ENCODE assay signal across 27 cellular contexts in the genomic region with DNA sequence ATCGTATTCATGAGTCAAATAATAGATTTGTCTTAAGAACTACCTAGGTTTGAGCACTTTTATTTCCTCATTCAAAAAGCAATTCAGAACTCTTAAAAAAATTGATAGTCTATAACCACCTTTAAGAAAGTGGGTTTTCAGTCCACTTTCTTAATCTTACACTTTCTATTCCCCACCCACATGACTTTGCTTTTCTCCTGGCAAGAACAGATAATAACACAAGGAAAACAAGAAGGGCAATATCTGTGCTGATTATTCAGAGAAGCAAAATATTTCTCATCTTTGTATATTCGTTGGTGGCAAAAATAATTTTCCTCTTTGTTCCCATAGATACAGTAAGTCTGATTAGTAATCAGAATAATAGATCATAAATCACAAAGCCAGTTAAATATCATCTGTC.
"Had no signal": no experiment of that assay in that cellular context is flagged by ENCODE, and none has a peak within 500 bp of the region (broad histone marks: within the 10 kb centered on the region; RNA-seq: fewer than 3 reads in every experiment).

No MANE protein-coding gene starts in this region.

- H3K27me3 ChIP-seq: colonic mucosa, esophagus muscularis mucosa, esophagus squamous epithelium, foreskin keratinocyte, gastrocnemius medialis, gastroesophageal sphincter, heart left ventricle, heart right ventricle, hepatocyte had no signal

- H2AFZ ChIP-seq: hepatocyte had no signal

- ATAC-seq: effector memory CD8-positive, alpha-beta T cell; esophagus mucosa; foreskin keratinocyte; gastrocnemius medialis; gastroesophageal sphincter; heart left ventricle; heart right ventricle had no signal

- H3K4me3 ChIP-seq: colonic mucosa, coronary artery, esophagus muscularis mucosa, esophagus squamous epithelium, gastrocnemius medialis, gastroesophageal sphincter, heart left ventricle, heart right ventricle, hepatocyte had no signal

- DNase-seq: colonic mucosa; cortex of kidney; dermis blood vessel endothelial cell; effector CD4-positive, alpha-beta T cell; effector CD8-positive, alpha-beta T cell; effector memory CD4-positive, alpha-beta T cell; effector memory CD8-positive, alpha-beta T cell; endodermal cell; esophagus squamous epithelium; foreskin fibroblast; foreskin keratinocyte; foreskin melanocyte; gastrocnemius medialis; glutamatergic neuron; head of caudate nucleus; heart left ventricle; heart right ventricle; hippocampal formation had no signal

- H3K79me2 ChIP-seq: hepatocyte had no signal

- H3K4me1 ChIP-seq: colonic mucosa, esophagus squamous epithelium, gastrocnemius medialis, gastroesophageal sphincter, heart left ventricle, heart right ventricle had no signal

- H3K9me3 ChIP-seq: colonic mucosa, esophagus muscularis mucosa, esophagus squamous epithelium, gastrocnemius medialis, gastroesophageal sphincter, heart left ventricle, heart right ventricle had no signal

- FAIRE-seq: colon, endometrium, endothelial cell of umbilical vein had no signal

- H3K36me3 ChIP-seq: colonic mucosa, esophagus muscularis mucosa, esophagus squamous epithelium, gastrocnemius medialis, gastroesophageal sphincter, heart left ventricle, heart right ventricle had no signal

- H3K4me2 ChIP-seq: hepatocyte had no signal

- H3K27ac ChIP-seq: colonic mucosa, coronary artery, epithelial cell of prostate, esophagus muscularis mucosa, esophagus squamous epithelium, foreskin keratinocyte, gastrocnemius medialis, gastroesophageal sphincter, heart left ventricle, heart right ventricle, hepatocyte had no signal
